16 cellular contexts compared by ENCODE assay signal in the genomic region with DNA sequence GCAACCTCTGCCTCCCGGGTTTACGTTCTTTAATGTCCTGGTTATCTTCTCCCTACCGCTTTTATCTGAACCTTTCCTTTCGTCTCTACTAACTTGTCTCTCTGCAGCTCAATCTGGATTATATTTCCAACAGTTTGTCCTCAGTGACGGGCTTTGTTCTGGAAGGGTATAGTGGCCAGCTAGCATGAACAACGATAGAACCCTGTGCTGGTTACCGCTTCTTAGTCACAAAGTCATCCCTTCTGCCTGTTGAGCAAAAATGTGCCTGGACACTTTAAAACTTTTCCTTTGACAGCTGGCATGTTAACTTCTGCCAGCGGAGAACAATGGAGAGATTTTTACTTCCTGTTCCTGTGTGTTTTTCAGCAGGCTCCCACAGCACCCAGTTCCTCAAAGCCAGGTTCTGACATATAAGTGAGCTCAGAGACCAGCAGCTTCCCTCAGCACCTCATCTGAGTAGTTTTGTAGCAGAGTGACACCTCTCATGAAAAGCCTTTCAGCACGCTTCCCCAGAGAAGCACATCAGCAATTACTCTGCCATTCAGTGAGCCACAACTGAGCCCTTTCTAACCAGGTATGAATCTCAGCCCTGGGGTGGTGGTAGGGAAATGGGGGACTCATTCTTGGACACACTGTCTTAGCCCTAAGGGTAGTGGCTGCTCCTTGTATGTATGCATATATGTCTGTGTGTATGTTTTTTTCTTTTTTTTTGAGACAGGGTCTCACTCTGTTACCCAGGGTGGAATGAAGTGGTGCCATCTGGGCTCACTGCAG. TPM values are rescaled to one million over a fixed set of nuclear protein-coding genes. Genes with fewer than 3 reads are reported as not detected.
A peak's percentile ranks its signal among the peaks of the same experiment; 100 is the strongest.
DNase-seq lines count a peak whose midpoint lies in the region; ATAC-seq, FAIRE-seq and TF ChIP-seq lines count a peak whose summit lies in the region.
"Had no signal": no experiment of that assay in that cellular context is flagged by ENCODE, and none has a peak within 500 bp of the region (broad histone marks: within the 10 kb centered on the region; RNA-seq: fewer than 3 reads in every experiment).

No MANE protein-coding gene starts in this region.

- H3K4ac ChIP-seq in H1 (replicated peaks; ENCODE audit: insufficient read length, low read depth, low read length), result no peak overlapping the region

- no peak overlapping the region for H2AK5ac ChIP-seq in H1 (ENCODE audit: low read depth, low read length)

- no peak overlapping the region for H2BK15ac ChIP-seq in H1 (ENCODE audit: low read length)

- H3K56ac ChIP-seq in H1 (replicated peaks; ENCODE audit: insufficient read length, low read depth, low read length), result no peak overlapping the region

- CTCF ChIA-PET in H1 (lab: Charles Lee; ENCODE audit: partially characterized antibody), result interaction anchor here (0.6 to 0.7 kb wide), 2 partner anchors 12 to 154 kb away, joined by 3 read pairs; no protein-coding TSS in a partner anchor

- H3K36me3 ChIP-seq in right atrium auricular region (peaks cover 39% of the 10 kb centered on the region), H1 (ENCODE audit: control insufficient read depth in 2 of 4, insufficient read depth in 4 of 4, low read length in 3 of 4) (peaks cover 5 to 64% (median 26%) of the 10 kb centered on the region in 4 experiments), mesodermal cell (ENCODE audit: control insufficient read depth, insufficient read depth, low read length) (peaks cover 76% of the 10 kb centered on the region)
- H3K36me3 ChIP-seq: uterus had no signal

- peaks cover 0 to 24% of the 10 kb centered on the region in 2 experiments; a peak in 2 of 4 replicates for H3K79me2 ChIP-seq in H1 (ENCODE audit: control insufficient read depth in 1 of 2, insufficient read depth in 2 of 2, low read length in 2 of 2)

- no peak overlapping the region for H4K5ac ChIP-seq in H1 (ENCODE audit: insufficient read length, low read depth, low read length)

- no peak overlapping the region for H3K4me2 ChIP-seq in H1 (ENCODE audit: insufficient read depth in 1 of 2, low read depth in 2 of 2, low read length in 2 of 2)

- H3K18ac ChIP-seq in H1 (ENCODE audit: extremely low read depth, low read length), result no peak overlapping the region

- no peaks in the 10 kb centered on the region for H3K27me3 Mint-ChIP-seq in type B pancreatic cell

- H3K23me2 ChIP-seq in H1 (ENCODE audit: low read depth, low read length), result no peaks in the 10 kb centered on the region

- H2BK20ac ChIP-seq in H1 (ENCODE audit: low read length), result no peak overlapping the region

- H3K4me3 Mint-ChIP-seq in type B pancreatic cell, result no peak overlapping the region

- H2BK120ac ChIP-seq in H1 (replicated peaks; ENCODE audit: low read depth, low read length), result no peak overlapping the region

- H3K9ac ChIP-seq in H1 (replicated peaks in 1 of 4; ENCODE audit: extremely low read depth in 1 of 4, low read depth in 3 of 4, low read length in 3 of 4), result no peak overlapping the region

- no peaks in the 10 kb centered on the region for H3K4me1 Mint-ChIP-seq in type B pancreatic cell (ENCODE audit: unreplicated experiment)

- no peak for DNase-seq in Right ventricle myocardium inferior (ENCODE audit: missing footprints)
- DNase-seq in right atrium auricular region (ENCODE audit: low spot score), result no peak
- DNase-seq in H1 (ENCODE audit: low read depth in 1 of 2, low spot score in 2 of 2), result no peak
- no peak for DNase-seq in type B pancreatic cell (ENCODE audit: extremely low spot score, unreplicated experiment)
- no peak for DNase-seq in SW480 (ENCODE audit: low spot score)
- no peak for DNase-seq in activated CD4-positive, alpha-beta T cell treated with anti-CD3 and anti-CD28 coated beads, Interleukin-2, amount 50 U/mL, for 48 hours
- no peak for DNase-seq in COR-L47 (lab: John Stamatoyannopoulos, UW)
- DNase-seq: activated CD4-positive, CD25-positive, alpha-beta regulatory T cell; activated T-cell treated with anti-CD3 and anti-CD28 coated beads, Interleukin-2, amount 50 U/mL, for 48 hours; foreskin fibroblast; kidney; SHP77; uterus had no signal

- H3K27me3 ChIP-seq in right atrium auricular region (no peaks in the 10 kb centered on the region), H1 (replicated peaks in 1 of 4; ENCODE audit: control insufficient read depth in 3 of 4, extremely low read depth in 1 of 4, insufficient read depth in 3 of 4, low read length in 3 of 4) (no peaks in the 10 kb centered on the region)
- H3K27me3 ChIP-seq: uterus had no signal

- H3K9me3 Mint-ChIP-seq in type B pancreatic cell, result no peaks in the 10 kb centered on the region

- peaks cover 3% of the 10 kb centered on the region; the same call in 1 of the 2 replicates for H3K79me1 ChIP-seq in H1 (ENCODE audit: low read depth, low read length)

- POLR2A ChIA-PET in H1 (lab: Charles Lee; ENCODE audit: partially characterized antibody), result interaction anchor here (0.6 to 2.1 kb wide), 7 partner anchors 9 to 84 kb away, joined by 3 to 7 read pairs (median 3); a partner anchor contains a TSS

- no peak overlapping the region for H2AFZ ChIP-seq in H1 (ENCODE audit: low read length)

- ATAC-seq in Right ventricle myocardium inferior, result peak; percentile 62
- ATAC-seq: sciatic nerve had no signal

- H3K4me1 ChIP-seq in right atrium auricular region, result peaks cover 0 to 14% of the 10 kb centered on the region in 2 donors
- H3K4me1 ChIP-seq in H1 (replicated peaks in 1 of 4; ENCODE audit: control insufficient read depth in 3 of 4, insufficient read depth in 4 of 4, low read length in 3 of 4), result no peaks in the 10 kb centered on the region
- peaks cover 7% of the 10 kb centered on the region for H3K4me1 ChIP-seq in mesodermal cell (ENCODE audit: control insufficient read depth, insufficient read depth, low read length, poor library complexity, severe bottlenecking)
- H3K4me1 ChIP-seq: uterus had no signal

- H2BK5ac ChIP-seq in H1 (ENCODE audit: low read depth, low read length), result no peak overlapping the region; the same call in 1 of the 2 replicates

- no peak for TF ChIP-seq POLR2A in H1 (IDR thresholded peaks at IDR 0.05; ENCODE audit: control extremely low read depth in 1 of 2, low read depth in 2 of 2, low read length in 2 of 2)

- intact Hi-C loops in Right ventricle myocardium inferior (cut with DNase I), result loop anchor here (2.0 kb wide), 1 partner anchor 37 kb away; no protein-coding TSS in a partner anchor

- H3K27ac ChIP-seq in right atrium auricular region (peak overlapping the region in 1 of 2 donors; percentile 35), H1 (ENCODE audit: low read depth, low read length) (no peak overlapping the region), mesodermal cell (ENCODE audit: low read depth, low read length, severe bottlenecking) (peak overlapping the region; percentile 50)
- H3K27ac ChIP-seq: uterus had no signal

- peaks cover 0 to 6% of the 10 kb centered on the region in 2 experiments for H4K20me1 ChIP-seq in H1 (replicated peaks in 1 of 2; ENCODE audit: control insufficient read depth in 1 of 2, insufficient read depth in 2 of 2, low read length in 2 of 2)

- TF ChIP-seq CTCF in right atrium auricular region (IDR thresholded peaks at IDR 0.05) (no peak), H1 (IDR thresholded peaks at IDR 0.05; ENCODE audit: control extremely low read depth in 1 of 3, insufficient read depth in 1 of 3, low read depth in 1 of 3, low read length in 3 of 3) (no peak), type B pancreatic cell (conservative IDR thresholded peaks at IDR 0.05) (no peak)

- H4K8ac ChIP-seq in H1 (ENCODE audit: extremely low read depth, insufficient read depth, low read length), result no peak overlapping the region

- no peak overlapping the region for H4K91ac ChIP-seq in H1 (replicated peaks; ENCODE audit: insufficient read length, low read length)

- no peak for FAIRE-seq in H1 (lab: Jason Lieb, UNC)
- FAIRE-seq: G401.6, kidney had no signal

- TF ChIP-seq RAD21 in H1 (IDR thresholded peaks at IDR 0.05 in 1 of 2, conservative IDR thresholded peaks at IDR 0.05 in 1 of 2; ENCODE audit: low read depth in 2 of 2, low read length in 2 of 2), result no peak

- H2BK12ac ChIP-seq in H1 (ENCODE audit: low read depth, low read length), result no peak overlapping the region

- WGBS in H1 (ENCODE audit: extremely low coverage in 1 of 2, insufficient coverage in 1 of 2, insufficient read length in 1 of 2, insufficient replicate concordance in 2 of 2, low coverage in 1 of 2, low lambda C conversion rate in 2 of 2, missing lambda C conversion rate in 1 of 2), 2 experiments, result 89% methylated on average over 9 of the region's 9 CpGs; no CpG with 5 or more reads in 1 of the 2 experiments
- 96 to 98% methylated on average over 8 to 9 of the region's 9 CpGs for WGBS in mesodermal cell (ENCODE audit: insufficient coverage in 2 of 2), 2 experiments

- peak overlapping the region; percentile 79 for H3K27ac Mint-ChIP-seq in type B pancreatic cell

- TF ChIP-seq EP300 in H1 (IDR thresholded peaks at IDR 0.05; ENCODE audit: borderline replicate concordance in 1 of 2, low read depth in 2 of 2, low read length in 2 of 2), result no peak

- H3K4me3 ChIP-seq in right atrium auricular region (no peak overlapping the region), H1 (ENCODE audit: extremely low read depth in 1 of 4, insufficient read depth in 2 of 4, low read depth in 3 of 4, low read length in 4 of 4) (no peak overlapping the region), mesodermal cell (ENCODE audit: extremely low read depth, insufficient read depth, low read length, poor library complexity, severe bottlenecking) (no peak overlapping the region)
- H3K4me3 ChIP-seq: uterus had no signal

- H3K9me3 ChIP-seq in right atrium auricular region, result no peaks in the 10 kb centered on the region
- no peaks in the 10 kb centered on the region for H3K9me3 ChIP-seq in H1 (ENCODE audit: insufficient read depth in 2 of 2, low read depth in 1 of 2, low read length in 1 of 2)
- H3K9me3 ChIP-seq in mesodermal cell (ENCODE audit: control insufficient read depth, low read length), result no peaks in the 10 kb centered on the region
- H3K9me3 ChIP-seq: uterus had no signal

- peaks cover 35% of the 10 kb centered on the region for H3K36me3 Mint-ChIP-seq in type B pancreatic cell

- no peak overlapping the region for H3K23ac ChIP-seq in H1 (ENCODE audit: insufficient read length)

- H3K14ac ChIP-seq in H1 (ENCODE audit: insufficient read length), result no peak overlapping the region

RNA-seq across cellular contexts. Expression of a gene that starts 23.6 kb away (rescaled TPM):
- total RNA-seq in Right ventricle myocardium inferior, result 1.2 TPM
- total RNA-seq in right atrium auricular region, result under 1 TPM; 0.39 to 0.52 TPM
- 1.9 and 2.0 TPM in 2 replicates for total RNA-seq in H1 (2021; fragmentation: NEBNext Ultra II Directional; extraction: Animal tissue kit (Norgen Biotek cat#: 25700))
- 0.95 and 1.2 TPM in 2 replicates for polyA plus RNA-seq in H1 (2011; rRNA removed)
- polyA plus RNA-seq in H1 (2011; cell fraction: cytosol; rRNA removed), result 1.1 TPM
- polyA plus RNA-seq in H1 (2011; cell fraction: nucleus; rRNA removed), result 8.0 TPM
- 0.99 to 2.6 TPM (median 1.3 TPM) in 4 replicates for polyA plus RNA-seq in H1 (2012, experiment 1 of 2)
- polyA plus RNA-seq in H1 (2012, experiment 2 of 2), result 0.45 TPM
- polyA plus RNA-seq in H1 (2013, experiment 1 of 2), result 0.63 TPM
- 0.64 TPM for polyA plus RNA-seq in H1 (2013, experiment 2 of 2)
- polyA minus RNA-seq in H1 (2011; rRNA and poly(A)+ RNA removed), result 1.6 and 3.4 TPM in 2 replicates
- polyA minus RNA-seq in H1 (2011; cell fraction: cytosol; rRNA and poly(A)+ RNA removed), result 1.2 TPM
- polyA minus RNA-seq in H1 (2011; cell fraction: nucleus; rRNA and poly(A)+ RNA removed), result 7.9 TPM
- polyA plus RNA-seq in mesodermal cell (2013, experiment 1 of 2), result 2.2 TPM
- 1.6 TPM for polyA plus RNA-seq in mesodermal cell (2013, experiment 2 of 2)
- total RNA-seq in type B pancreatic cell (ENCODE audit: low replicate concordance), result 2.0 and 3.6 TPM in 2 replicates

RNA-seq across cellular contexts. Expression of a gene that starts 38.9 kb away (rescaled TPM):
- total RNA-seq in Right ventricle myocardium inferior, result 74.0 TPM
- total RNA-seq in right atrium auricular region, result 100 to 1,000 TPM in 1 of 2 donors, 10 to 100 TPM in 1; 77.3 to 106 TPM
- total RNA-seq in H1 (2021; fragmentation: NEBNext Ultra II Directional; extraction: Animal tissue kit (Norgen Biotek cat#: 25700)), result 119 and 126 TPM in 2 replicates
- polyA plus RNA-seq in H1 (2011; rRNA removed), result 46.6 and 70.1 TPM in 2 replicates
- polyA plus RNA-seq in H1 (2011; cell fraction: cytosol; rRNA removed), result 60.3 TPM
- polyA plus RNA-seq in H1 (2011; cell fraction: nucleus; rRNA removed), result 55.3 TPM
- 63.5 to 72.5 TPM (median 67.4 TPM) in 4 replicates for polyA plus RNA-seq in H1 (2012, experiment 1 of 2)
- 13.0 TPM for polyA plus RNA-seq in H1 (2012, experiment 2 of 2)
- polyA plus RNA-seq in H1 (2013, experiment 1 of 2), result 65.3 TPM
- polyA plus RNA-seq in H1 (2013, experiment 2 of 2), result 63.8 TPM
- 113 and 115 TPM in 2 replicates for polyA minus RNA-seq in H1 (2011; rRNA and poly(A)+ RNA removed)
- polyA minus RNA-seq in H1 (2011; cell fraction: cytosol; rRNA and poly(A)+ RNA removed), result 76.2 TPM
- 173 TPM for polyA minus RNA-seq in H1 (2011; cell fraction: nucleus; rRNA and poly(A)+ RNA removed)
- polyA plus RNA-seq in mesodermal cell (2013, experiment 1 of 2), result 68.8 TPM
- 64.6 TPM for polyA plus RNA-seq in mesodermal cell (2013, experiment 2 of 2)
- 90.0 and 99.9 TPM in 2 replicates for total RNA-seq in type B pancreatic cell (ENCODE audit: low replicate concordance)

RNA-seq across cellular contexts. Expression of a gene that starts 40.5 kb away (rescaled TPM):
- total RNA-seq in Right ventricle myocardium inferior, result 22.1 TPM
- 10 to 100 TPM; 27.7 to 38.2 TPM for total RNA-seq in right atrium auricular region
- total RNA-seq in H1 (2021; fragmentation: NEBNext Ultra II Directional; extraction: Animal tissue kit (Norgen Biotek cat#: 25700)), result 39.0 and 44.4 TPM in 2 replicates
- 53.6 and 123 TPM in 2 replicates for polyA plus RNA-seq in H1 (2011; rRNA removed)
- polyA plus RNA-seq in H1 (2011; cell fraction: cytosol; rRNA removed), result 90.4 TPM
- 32.2 TPM for polyA plus RNA-seq in H1 (2011; cell fraction: nucleus; rRNA removed)
- 48.4 to 65.3 TPM (median 51.9 TPM) in 4 replicates for polyA plus RNA-seq in H1 (2012, experiment 1 of 2)
- 16.1 TPM for polyA plus RNA-seq in H1 (2012, experiment 2 of 2)
- polyA plus RNA-seq in H1 (2013, experiment 1 of 2), result 64.2 TPM
- 64.4 TPM for polyA plus RNA-seq in H1 (2013, experiment 2 of 2)
- polyA minus RNA-seq in H1 (2011; rRNA and poly(A)+ RNA removed), result 76.8 and 91.5 TPM in 2 replicates
- 20.8 TPM for polyA minus RNA-seq in H1 (2011; cell fraction: cytosol; rRNA and poly(A)+ RNA removed)
- 49.5 TPM for polyA minus RNA-seq in H1 (2011; cell fraction: nucleus; rRNA and poly(A)+ RNA removed)
- 53.5 TPM for polyA plus RNA-seq in mesodermal cell (2013, experiment 1 of 2)
- polyA plus RNA-seq in mesodermal cell (2013, experiment 2 of 2), result 50.0 TPM
- 26.0 and 39.3 TPM in 2 replicates for total RNA-seq in type B pancreatic cell (ENCODE audit: low replicate concordance)
